Comparison of ENCODE assay signal across 23 cellular contexts in genomic region chr2:52659536-52659935, GRCh38.
"Had no signal": no experiment of that assay in that cellular context is flagged by ENCODE, and none has a peak within 500 bp of the region (broad histone marks: within the 10 kb centered on the region; RNA-seq: fewer than 3 reads in every experiment).

No MANE protein-coding gene starts in this region.

- ATAC-seq: activated naive CD4-positive, alpha-beta T cell treated with anti-CD3 and anti-CD28 coated beads, Interleukin-2, amount 50 U/mL, for 72 hours; activated naive CD8-positive, alpha-beta T cell treated with anti-CD3 and anti-CD28 coated beads, Interleukin-2, amount 50 U/mL, for 24 hours; activated T-cell treated with anti-CD3 and anti-CD28 coated beads, Interleukin-2, amount 50 U/mL, for 4 hours; PC-3 had no signal

- H3K4me1 Mint-ChIP-seq: activated B cell treated with CpG ODN at 0.5 μM for 24 hours; activated CD4-positive, alpha-beta T cell treated with anti-CD3 and anti-CD28 coated beads, Interleukin-2, amount 10 ng/mL, durations not matched to agents 24 days and 14 days; activated naive CD8-positive, alpha-beta T cell treated with anti-CD3 and anti-CD28 coated beads, Interleukin-2, amount 50 U/mL, for 24 hours had no signal

- H3K4me3 Mint-ChIP-seq: activated B cell treated with CpG ODN at 0.5 μM for 24 hours; activated CD4-positive, alpha-beta memory T cell treated with anti-CD3 and anti-CD28 coated beads for 36 hours; activated CD4-positive, alpha-beta T cell treated with anti-CD3 and anti-CD28 coated beads, Interleukin-2, amount 10 ng/mL, durations not matched to agents 24 days and 14 days; activated naive CD8-positive, alpha-beta T cell treated with anti-CD3 and anti-CD28 coated beads, Interleukin-2, amount 50 U/mL, for 24 hours; activated T-cell treated with anti-CD3 and anti-CD28 coated beads, Interleukin-2, amount 50 U/mL, for 4 hours; T-helper 1 cell treated with Interleukin-12 subunit alpha and Interleukin-12 subunit beta and Interleukin-4 antibody, amounts not matched to agents 30 μg/mL and 1 μg/mL, for 36 hours had no signal

- DNase-seq: activated B cell treated with CpG ODN at 0.5 μM for 24 hours; activated CD4-positive, alpha-beta memory T cell treated with anti-CD3 and anti-CD28 coated beads for 36 hours; activated CD4-positive, alpha-beta T cell treated with anti-CD3 and anti-CD28 coated beads for 1 hour; activated CD4-positive, alpha-beta T cell treated with anti-CD3 and anti-CD28 coated beads, Interleukin-2, amount 10 ng/mL, durations not matched to agents 24 days and 14 days; activated CD8-positive, alpha-beta memory T cell treated with anti-CD3 and anti-CD28 coated beads for 24 hours; activated effector memory CD4-positive, alpha-beta T cell treated with anti-CD3 and anti-CD28 coated beads, Interleukin-2, amount 50 U/mL, for 16 hours; activated naive CD4-positive, alpha-beta T cell treated with Interleukin-2 at 50 U/mL for 16 hours; activated naive CD8-positive, alpha-beta T cell treated with anti-CD3 and anti-CD28 coated beads, Interleukin-2, amount 50 U/mL, for 24 hours; activated T-cell treated with anti-CD3 and anti-CD28 coated beads, Interleukin-2, amount 50 U/mL, for 4 hours; central memory CD4-positive, alpha-beta T cell; cortex of kidney; NCI-H1092; NCI-H1417; NCI-H1930; NCI-H345; NCI-H510A treated with DMSO at 0.1 percent for 48 hours; NCI-H69; PC-3; SHP77 treated with DMSO at 0.1 percent for 48 hours had no signal

- H3K27ac Mint-ChIP-seq: activated B cell treated with CpG ODN at 0.5 μM for 24 hours; activated CD4-positive, alpha-beta memory T cell treated with anti-CD3 and anti-CD28 coated beads for 36 hours; activated CD4-positive, alpha-beta T cell treated with anti-CD3 and anti-CD28 coated beads, Interleukin-2, amount 10 ng/mL, durations not matched to agents 24 days and 14 days; activated naive CD4-positive, alpha-beta T cell treated with anti-CD3 and anti-CD28 coated beads, Interleukin-2, amount 50 U/mL, for 72 hours; activated naive CD8-positive, alpha-beta T cell treated with anti-CD3 and anti-CD28 coated beads, Interleukin-2, amount 50 U/mL, for 24 hours; T-helper 1 cell treated with Interleukin-12 subunit alpha and Interleukin-12 subunit beta and Interleukin-4 antibody, amounts not matched to agents 30 μg/mL and 1 μg/mL, for 36 hours had no signal

- H3K9me3 Mint-ChIP-seq: activated B cell treated with CpG ODN at 0.5 μM for 24 hours; activated CD4-positive, alpha-beta T cell treated with anti-CD3 and anti-CD28 coated beads, Interleukin-2, amount 10 ng/mL, durations not matched to agents 24 days and 14 days; T-helper 1 cell treated with Interleukin-12 subunit alpha and Interleukin-12 subunit beta and Interleukin-4 antibody, amounts not matched to agents 30 μg/mL and 1 μg/mL, for 36 hours had no signal

- H3K27me3 Mint-ChIP-seq: activated B cell treated with CpG ODN at 0.5 μM for 24 hours; activated CD4-positive, alpha-beta memory T cell treated with anti-CD3 and anti-CD28 coated beads for 36 hours; activated CD4-positive, alpha-beta T cell treated with anti-CD3 and anti-CD28 coated beads, Interleukin-2, amount 10 ng/mL, durations not matched to agents 24 days and 14 days; activated naive CD8-positive, alpha-beta T cell treated with anti-CD3 and anti-CD28 coated beads, Interleukin-2, amount 50 U/mL, for 24 hours had no signal

- H3K36me3 Mint-ChIP-seq: activated CD4-positive, alpha-beta memory T cell treated with anti-CD3 and anti-CD28 coated beads for 36 hours had no signal

- FAIRE-seq: bronchial epithelial cell, TTC549 had no signal
